In genomic region chr14:99838555-99839193, GRCh38 we compare ENCODE assay signal across 13 cellular contexts. TPM values are rescaled to one million over a fixed set of nuclear protein-coding genes. Genes with fewer than 3 reads are reported as not detected.
DNase-seq lines count a peak whose midpoint lies in the region; ATAC-seq and TF ChIP-seq lines count a peak whose summit lies in the region.
"Had no signal": no experiment of that assay in that cellular context is flagged by ENCODE, and none has a peak within 500 bp of the region (broad histone marks: within the 10 kb centered on the region; RNA-seq: fewer than 3 reads in every experiment).

No MANE protein-coding gene starts in this region.

- peak overlapping the region in 1 of 2 donors; percentile 47 for H3K27ac ChIP-seq in lung (ENCODE audit: low read depth in 1 of 2, low read length in 1 of 2)

- no peaks in the 10 kb centered on the region for H3K27me3 ChIP-seq in lung (ENCODE audit: control insufficient read depth, insufficient read depth)

- DNase-seq in EH (ENCODE audit: low read depth) (peak; percentile 66), M059J (ENCODE audit: low read depth) (peak; percentile 81), ecto neural progenitor cell (ENCODE audit: low spot score) (peak; percentile 66), lung (ENCODE audit: low spot score) (peak; percentile 49), mesenteric fat pad (ENCODE audit: low spot score) (no peak)
- no peak for DNase-seq in activated CD4-positive, alpha-beta T cell treated with anti-CD3 and anti-CD28 coated beads for 1 hour
- DNase-seq: activated CD8-positive, alpha-beta memory T cell treated with anti-CD3 and anti-CD28 coated beads, Interleukin-2, amount 10 ng/mL, durations not matched to agents 7 days and 5 days; caudate nucleus; naive thymus-derived CD4-positive, alpha-beta T cell; NCI-H2029 treated with DMSO at 0.1 percent for 48 hours; T-helper 1 cell had no signal

- ATAC-seq in lung (ENCODE audit: insufficient read depth, low FRiP score) (peak; percentile 34), GM21423 (IDR thresholded peaks at IDR 0.05; ENCODE audit: unreplicated experiment) (no peak), GM18907 (IDR thresholded peaks at IDR 0.05; ENCODE audit: unreplicated experiment) (no peak)
- ATAC-seq: activated CD8-positive, alpha-beta memory T cell treated with anti-CD3 and anti-CD28 coated beads, Interleukin-2, amount 10 ng/mL, durations not matched to agents 7 days and 5 days; naive thymus-derived CD4-positive, alpha-beta T cell had no signal

- peaks cover 9 to 20% of the 10 kb centered on the region in 2 donors for H3K4me1 ChIP-seq in lung (ENCODE audit: control insufficient read depth in 2 of 2, insufficient read depth in 2 of 2, low read length in 2 of 2)

- no peak for TF ChIP-seq CTCF in lung (IDR thresholded peaks at IDR 0.05; ENCODE audit: control extremely low read depth, extremely low read depth)

- WGBS in lung, 2 donors, result 40 to 60% methylated on average over 16 of the region's 16 CpGs

- H3K36me3 ChIP-seq in lung (ENCODE audit: control insufficient read depth in 2 of 2, insufficient read depth in 2 of 2, low read length in 2 of 2), result no peaks in the 10 kb centered on the region

- H3K4me3 ChIP-seq in lung, result no peak overlapping the region

- no peaks in the 10 kb centered on the region for H3K9me3 ChIP-seq in lung (ENCODE audit: control insufficient read depth in 2 of 2, insufficient read depth in 1 of 2, low read length in 1 of 2)

RNA-seq across cellular contexts. Expression of gene EML1, which starts 45.5 kb away (rescaled TPM):
- total RNA-seq in M059J (2014; rRNA removed; shearing (Covaris generic)), result 32.0 and 32.6 TPM in 2 replicates
- total RNA-seq in lung (10 to 100 TPM; 31.8 to 88.0 TPM), mesenteric fat pad (32.5 TPM)
- polyA plus RNA-seq in lung, result 10 to 100 TPM in 1 of 2 donors, 1 to 10 TPM in 1; 6.7 to 13.8 TPM
- total RNA-seq: activated CD8-positive, alpha-beta memory T cell treated with anti-CD3 and anti-CD28 coated beads, Interleukin-2, amount 10 ng/mL, durations not matched to agents 7 days and 5 days; naive thymus-derived CD4-positive, alpha-beta T cell had no signal
- polyA plus RNA-seq: naive thymus-derived CD4-positive, alpha-beta T cell had no signal

Comparison
In these comparisons a context has a peak if more than half of its experiments do, and no peak if none do; other contexts are left out.
1. DNase-seq: peak in EH (single experiment), M059J (single experiment), ecto neural progenitor cell (single experiment) and lung (single experiment); none in activated CD4-positive, alpha-beta T cell treated with anti-CD3 and anti-CD28 coated beads for 1 hour (single experiment) and mesenteric fat pad (single experiment).